In genomic region chr3:4720316-4721075, GRCh38 we compare ENCODE assay signal across 9 cellular contexts.
DNase-seq lines count a peak whose midpoint lies in the region; ATAC-seq and TF ChIP-seq lines count a peak whose summit lies in the region.
"Had no signal": no experiment of that assay in that cellular context is flagged by ENCODE, and none has a peak within 500 bp of the region (broad histone marks: within the 10 kb centered on the region; RNA-seq: fewer than 3 reads in every experiment).

No MANE protein-coding gene starts in this region.

- peaks cover 20% of the 10 kb centered on the region for H3K4me1 Mint-ChIP-seq in T-helper 17 cell
- H3K4me1 Mint-ChIP-seq in natural killer cell treated with Interleukin-12 subunit alpha and Interleukin-12 subunit beta and Interleukin-15 and Interleukin-18, amount 100 ng/mL, for 72 hours (ENCODE audit: low read depth in 2 of 2): peaks cover 63 to 65% of the 10 kb centered on the region in 2 donors
- H3K4me1 Mint-ChIP-seq: IgD-negative memory B cell had no signal

- no TSS peak for BruUV-seq in HCT116 (replicated peaks; lab: Mats Ljungman, UMichigan)

- CTCF ChIA-PET in HCT116 (lab: Charles Lee): interaction anchor here (0.6 to 2.5 kb wide), 12 partner anchors 9 to 338 kb away, joined by 3 to 28 read pairs (median 6); partner anchors contain the start of gene BHLHE40

- no peaks in the 10 kb centered on the region for H3K27me3 Mint-ChIP-seq in T-helper 17 cell
- no peaks in the 10 kb centered on the region for H3K27me3 Mint-ChIP-seq in natural killer cell treated with Interleukin-12 subunit alpha and Interleukin-12 subunit beta and Interleukin-15 and Interleukin-18, amount 100 ng/mL, for 72 hours
- H3K27me3 Mint-ChIP-seq: IgD-negative memory B cell had no signal

- peak; percentile 72 for ATAC-seq in HCT116
- ATAC-seq in T-helper 17 cell: peak; percentile 82
- ATAC-seq in natural killer cell treated with Interleukin-12 subunit alpha and Interleukin-12 subunit beta and Interleukin-15 and Interleukin-18, amount 100 ng/mL, for 72 hours: peak; percentile 69 to 74
- ATAC-seq in GM19395 (IDR thresholded peaks at IDR 0.05; ENCODE audit: unreplicated experiment): no peak
- ATAC-seq in HG02840 (IDR thresholded peaks at IDR 0.05; ENCODE audit: low FRiP score, unreplicated experiment): no peak
- no peak for ATAC-seq in GM21737 (IDR thresholded peaks at IDR 0.05; ENCODE audit: unreplicated experiment)

- H3K36me3 Mint-ChIP-seq in T-helper 17 cell (ENCODE audit: low read depth): peaks cover 10% of the 10 kb centered on the region
- peaks cover 5% of the 10 kb centered on the region for H3K36me3 Mint-ChIP-seq in natural killer cell treated with Interleukin-12 subunit alpha and Interleukin-12 subunit beta and Interleukin-15 and Interleukin-18, amount 100 ng/mL, for 72 hours

- DNase-seq in CD1c-positive myeloid dendritic cell (ENCODE audit: extremely low spot score) (peak; percentile 23), HCT116 (ENCODE audit: low read depth, low spot score) (peak; percentile 60), T-helper 17 cell (peak in 2 of 3 donors; percentile 15 to 16), esophagus muscularis mucosa (ENCODE audit: extremely low spot score) (peak; percentile 95)
- DNase-seq in natural killer cell treated with Interleukin-12 subunit alpha and Interleukin-12 subunit beta and Interleukin-15 and Interleukin-18, amount 100 ng/mL, for 72 hours (ENCODE audit: low spot score): no peak

- TF ChIP-seq CTCF in HCT116 (IDR thresholded peaks at IDR 0.05 in 2 of 3, conservative IDR thresholded peaks at IDR 0.05 in 1 of 3; ENCODE audit: borderline replicate concordance in 1 of 3, insufficient read depth in 1 of 3, low read depth in 2 of 3, low read length in 2 of 3) (peak; percentile 39 to 74 (median 48); a peak in 5 of 6 replicates), esophagus muscularis mucosa (IDR thresholded peaks at IDR 0.05) (peak; percentile 45 to 53 (median 46))

- intact Hi-C loops in HCT116 (cut with micrococcal nuclease) (no loop called here), esophagus muscularis mucosa (cut with DNase I) (loop anchor here (5.0 to 10.0 kb wide), 2 partner anchors 54 to 257 kb away; partner anchors contain the start of gene BHLHE40)

- no peak overlapping the region for H3K27ac ChIP-seq in HCT116 (ENCODE audit: low read depth, low read length)
- H3K27ac ChIP-seq in esophagus muscularis mucosa (replicated peaks in 1 of 4): peak overlapping the region; percentile 74 to 82 (median 78)

- TF ChIP-seq EP300 in esophagus muscularis mucosa (IDR thresholded peaks at IDR 0.05): peak; percentile 87

- H3K27ac Mint-ChIP-seq in T-helper 17 cell: peak overlapping the region; percentile 81
- peak overlapping the region; percentile 89 to 94 for H3K27ac Mint-ChIP-seq in natural killer cell treated with Interleukin-12 subunit alpha and Interleukin-12 subunit beta and Interleukin-15 and Interleukin-18, amount 100 ng/mL, for 72 hours
- H3K27ac Mint-ChIP-seq: IgD-negative memory B cell had no signal

- no peaks in the 10 kb centered on the region for H4K20me1 ChIP-seq in HCT116 (ENCODE audit: insufficient read depth)

- H3K4me3 Mint-ChIP-seq in T-helper 17 cell: no peak overlapping the region
- peak overlapping the region; percentile 47 for H3K4me3 Mint-ChIP-seq in natural killer cell treated with Interleukin-12 subunit alpha and Interleukin-12 subunit beta and Interleukin-15 and Interleukin-18, amount 100 ng/mL, for 72 hours
- H3K4me3 Mint-ChIP-seq: IgD-negative memory B cell had no signal

- H3K9me2 ChIP-seq in HCT116 (ENCODE audit: insufficient read depth): no peaks in the 10 kb centered on the region

- H3K4me2 ChIP-seq in HCT116 (ENCODE audit: low read length): peak overlapping the region; percentile 52

- H3K79me2 ChIP-seq in HCT116 (ENCODE audit: insufficient read depth, low read length): no peaks in the 10 kb centered on the region

- H3K4me3 ChIP-seq in HCT116 (replicated peaks in 1 of 2; ENCODE audit: low read depth in 1 of 2, low read length in 2 of 2) (0 out of 4 replicates have a peak overlapping the region, but pooled peaks of 1 of the 2 experiments have one; percentile 1), esophagus muscularis mucosa (no peak overlapping the region)

- POLR2A ChIA-PET in HCT116 (lab: Charles Lee): interaction anchor here (0.7 to 2.1 kb wide), 4 partner anchors 9 to 302 kb away, joined by 3 to 7 read pairs (median 4); partner anchors contain the start of gene BHLHE40

- TF ChIP-seq POLR2A in HCT116 (IDR thresholded peaks at IDR 0.05; ENCODE audit: borderline replicate concordance, extremely low read depth, insufficient read depth, insufficient read length) (no peak), esophagus muscularis mucosa (IDR thresholded peaks at IDR 0.05; ENCODE audit: low read depth) (no peak)

- RAD21 ChIA-PET in HCT116 (lab: Charles Lee; ENCODE audit: low non-redundant PET in 1 of 2, low total read pairs in 2 of 2, uncharacterized antibody in 2 of 2, unreplicated experiment in 2 of 2): interaction anchor here (0.7 to 1.7 kb wide), 8 partner anchors 9 to 306 kb away, joined by 3 to 9 read pairs (median 4); partner anchors contain the start of gene BHLHE40 (in 2 of the 2)

- peak; percentile 85 for TF ChIP-seq RAD21 in HCT116 (IDR thresholded peaks at IDR 0.05; ENCODE audit: low read depth)

- 34% methylated on average over 12 of the region's 12 CpGs for WGBS in esophagus muscularis mucosa

- H3K9ac ChIP-seq in HCT116 (ENCODE audit: low read length): no peak overlapping the region

- H3K9me3 ChIP-seq in HCT116 (ENCODE audit: control insufficient read depth in 1 of 2, insufficient read depth in 1 of 2, low read depth in 1 of 2, low read length in 2 of 2) (no peaks in the 10 kb centered on the region), T-helper 17 cell (ENCODE audit: control insufficient read depth, low read length, poor library complexity, severe bottlenecking) (no peaks in the 10 kb centered on the region), esophagus muscularis mucosa (no peaks in the 10 kb centered on the region)

- H3K36me3 ChIP-seq in HCT116 (ENCODE audit: control insufficient read depth in 1 of 2, insufficient read depth in 2 of 2, low read length in 2 of 2): no peaks in the 10 kb centered on the region
- peaks cover 0 to 23% (median 8%) of the 10 kb centered on the region in 4 donors for H3K36me3 ChIP-seq in esophagus muscularis mucosa

- peaks cover 16 to 30% of the 10 kb centered on the region in 2 experiments; a peak in 3 of 4 replicates for H3K4me1 ChIP-seq in HCT116 (ENCODE audit: control insufficient read depth in 1 of 2, insufficient read depth in 2 of 2, low read length in 2 of 2)
- H3K4me1 ChIP-seq in esophagus muscularis mucosa: peaks cover 44 to 83% (median 68%) of the 10 kb centered on the region in 4 donors

- H3K27me3 ChIP-seq in HCT116 (ENCODE audit: insufficient read depth, low read length): no peaks in the 10 kb centered on the region
- H3K27me3 ChIP-seq in esophagus muscularis mucosa: no peaks in the 10 kb centered on the region

- H3K9me3 Mint-ChIP-seq in natural killer cell treated with Interleukin-12 subunit alpha and Interleukin-12 subunit beta and Interleukin-15 and Interleukin-18, amount 100 ng/mL, for 72 hours: no peaks in the 10 kb centered on the region
- H3K9me3 Mint-ChIP-seq: IgD-negative memory B cell had no signal

- peak overlapping the region; percentile 29 for H2AFZ ChIP-seq in HCT116 (ENCODE audit: low read depth, low read length, poor library complexity, severe bottlenecking)

TF ChIP-seq in HCT116, 20 proteins besides CTCF, POLR2A, EP300 and RAD21:
- no peak for TF ChIP-seq ZFX (IDR thresholded peaks at IDR 0.05)
- peak; percentile 27 for TF ChIP-seq YY1 (IDR thresholded peaks at IDR 0.05; ENCODE audit: extremely low read depth, insufficient replicate concordance, low read depth, low read length)

Comparison
In these comparisons a context has a peak if more than half of its experiments do, and no peak if none do; other contexts are left out.
1. ATAC-seq: peak in HCT116 (single experiment), T-helper 17 cell (single experiment) and natural killer cell treated with Interleukin-12 subunit alpha and Interleukin-12 subunit beta and Interleukin-15 and Interleukin-18, amount 100 ng/mL, for 72 hours (2 of 2); none in GM19395 (single experiment), HG02840 (single experiment) and GM21737 (single experiment).